26 cellular contexts compared by ENCODE assay signal in the genomic region with DNA sequence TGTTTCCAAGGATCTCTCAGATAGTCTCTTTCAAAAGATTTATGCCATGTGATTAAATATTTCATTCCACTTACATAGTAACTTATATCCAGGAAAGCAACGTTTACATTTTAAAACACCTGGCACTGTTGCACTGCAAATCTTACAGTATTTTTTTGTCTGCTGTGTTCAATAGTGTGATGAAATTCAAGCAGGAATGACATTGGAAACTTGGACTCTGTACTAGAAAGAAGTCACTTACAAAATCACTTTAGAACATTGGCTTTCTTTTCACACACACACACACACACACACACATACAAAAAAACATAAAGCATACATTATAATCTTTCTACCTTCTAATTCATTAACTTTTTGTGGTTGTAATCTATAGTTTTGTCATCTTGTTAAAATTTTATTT.
"Had no signal": no experiment of that assay in that cellular context is flagged by ENCODE, and none has a peak within 500 bp of the region (broad histone marks: within the 10 kb centered on the region; RNA-seq: fewer than 3 reads in every experiment).

No MANE protein-coding gene starts in this region.

- H3K27me3 ChIP-seq: ascending aorta had no signal

- H3K36me3 ChIP-seq: ascending aorta, Peyer's patch, SJSA1 had no signal

- H3K9me3 ChIP-seq: ascending aorta, Peyer's patch had no signal

- DNase-seq: activated CD4-positive, alpha-beta T cell treated with anti-CD3 and anti-CD28 coated beads for 1 hour; activated CD4-positive, alpha-beta T cell treated with anti-CD3 and anti-CD28 coated beads for 48 hours; activated CD4-positive, CD25-positive, alpha-beta regulatory T cell; activated CD8-positive, alpha-beta T cell treated with anti-CD3 and anti-CD28 coated beads for 36 hours; activated gamma-delta T cell; activated naive CD4-positive, alpha-beta T cell treated with Interleukin-2 at 50 U/mL for 16 hours; activated naive CD8-positive, alpha-beta T cell treated with anti-CD3 and anti-CD28 coated beads, Interleukin-2, amount 10 ng/mL, durations not matched to agents 7 days and 5 days; activated T-cell treated with anti-CD3 and anti-CD28 coated beads, Interleukin-2, amount 50 U/mL, for 24 hours; amygdala; NCI-H1105; NCI-H1417 treated with DMSO at 0.1 percent for 48 hours; NCI-H187 treated with DMSO at 0.1 percent for 48 hours; NCI-H2081; NCI-H345; NCI-H524 treated with DMSO at 0.1 percent for 48 hours; Peyer's patch; RPMI8226; SHP77 treated with DMSO at 0.1 percent for 48 hours; T-cell; T-helper 17 cell had no signal

- H3K4me3 ChIP-seq: ascending aorta, Peyer's patch, SJSA1 had no signal

- H3K4me3 Mint-ChIP-seq: activated CD8-positive, alpha-beta T cell treated with anti-CD3 and anti-CD28 coated beads for 36 hours; activated naive CD4-positive, alpha-beta T cell treated with anti-CD3 and anti-CD28 coated beads, Interleukin-2, amount 50 U/mL, for 24 hours; activated naive CD8-positive, alpha-beta T cell treated with anti-CD3 and anti-CD28 coated beads, Interleukin-2, amount 10 ng/mL, durations not matched to agents 7 days and 5 days; activated T-cell treated with anti-CD3 and anti-CD28 coated beads, Interleukin-2, amount 50 U/mL, for 24 hours; T-cell; T-helper 17 cell had no signal

- ATAC-seq: activated CD8-positive, alpha-beta T cell treated with anti-CD3 and anti-CD28 coated beads for 36 hours; SK-N-SH treated with all-trans-retinoic acid at 6 μM for 48 hours; T-cell; T-helper 17 cell had no signal

- H3K9me3 Mint-ChIP-seq: activated CD8-positive, alpha-beta T cell treated with anti-CD3 and anti-CD28 coated beads for 36 hours; activated naive CD4-positive, alpha-beta T cell treated with anti-CD3 and anti-CD28 coated beads, Interleukin-2, amount 50 U/mL, for 24 hours; activated naive CD8-positive, alpha-beta T cell treated with anti-CD3 and anti-CD28 coated beads, Interleukin-2, amount 10 ng/mL, durations not matched to agents 7 days and 5 days; activated T-cell treated with anti-CD3 and anti-CD28 coated beads, Interleukin-2, amount 50 U/mL, for 24 hours; activated T-helper 2 cell treated with anti-CD3 and anti-CD28 coated beads, Interferon-gamma antibody, Interleukin-2, Interleukin-4, amounts not matched to agents 10 μg/mL and 5 μg/mL and 100 μg/mL, durations not matched to agents 14 hours and 24 hours and 36 hours had no signal

- H3K27ac ChIP-seq: ascending aorta, Peyer's patch, SJSA1, VCaP had no signal

- H3K27ac Mint-ChIP-seq: activated CD8-positive, alpha-beta T cell treated with anti-CD3 and anti-CD28 coated beads for 36 hours; activated naive CD4-positive, alpha-beta T cell treated with anti-CD3 and anti-CD28 coated beads, Interleukin-2, amount 50 U/mL, for 24 hours; activated naive CD8-positive, alpha-beta T cell treated with anti-CD3 and anti-CD28 coated beads, Interleukin-2, amount 10 ng/mL, durations not matched to agents 7 days and 5 days; activated T-cell treated with anti-CD3 and anti-CD28 coated beads, Interleukin-2, amount 50 U/mL, for 24 hours; activated T-helper 2 cell treated with anti-CD3 and anti-CD28 coated beads, Interferon-gamma antibody, Interleukin-2, Interleukin-4, amounts not matched to agents 10 μg/mL and 5 μg/mL and 100 μg/mL, durations not matched to agents 14 hours and 24 hours and 36 hours; T-cell; T-helper 17 cell had no signal

- H3K36me3 Mint-ChIP-seq: activated naive CD4-positive, alpha-beta T cell treated with anti-CD3 and anti-CD28 coated beads, Interleukin-2, amount 50 U/mL, for 24 hours; activated naive CD8-positive, alpha-beta T cell treated with anti-CD3 and anti-CD28 coated beads, Interleukin-2, amount 10 ng/mL, durations not matched to agents 7 days and 5 days; T-cell had no signal
